Comparison of ENCODE assay signal across 24 cellular contexts in the genomic region with DNA sequence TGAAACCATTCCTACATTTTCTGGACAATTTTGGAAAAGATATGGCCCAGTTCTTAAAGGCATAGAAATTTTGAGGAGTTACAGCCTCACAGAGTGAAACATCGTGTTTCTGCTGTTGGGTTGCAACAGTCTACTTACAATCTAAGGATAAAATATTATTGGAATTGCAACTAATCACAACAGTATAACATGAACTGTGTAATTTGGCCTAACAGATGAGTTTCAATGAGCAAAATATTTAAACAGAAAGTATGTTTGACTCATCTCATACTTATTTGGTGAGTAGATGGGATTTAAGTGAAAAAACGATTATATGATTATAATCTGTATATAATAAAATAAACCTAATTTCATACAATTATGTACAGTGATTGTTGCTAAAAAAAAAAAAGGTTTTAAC.
A peak's percentile ranks its signal among the peaks of the same experiment; 100 is the strongest.
DNase-seq lines count a peak whose midpoint lies in the region; ATAC-seq, FAIRE-seq and TF ChIP-seq lines count a peak whose summit lies in the region.
"Had no signal": no experiment of that assay in that cellular context is flagged by ENCODE, and none has a peak within 500 bp of the region (broad histone marks: within the 10 kb centered on the region; RNA-seq: fewer than 3 reads in every experiment).

No MANE protein-coding gene starts in this region.

- H3K27me3 ChIP-seq in astrocyte (ENCODE audit: insufficient read depth, low read length), result no peaks in the 10 kb centered on the region
- no peaks in the 10 kb centered on the region for H3K27me3 ChIP-seq in foreskin keratinocyte
- H3K27me3 ChIP-seq: Peyer's patch, SJCRH30 had no signal

- H4K20me1 ChIP-seq in astrocyte (ENCODE audit: insufficient read depth, low read length), result no peaks in the 10 kb centered on the region

- H3K4me3 Mint-ChIP-seq in astrocyte (ENCODE audit: unreplicated experiment), result no peak overlapping the region
- no peak overlapping the region for H3K4me3 Mint-ChIP-seq in activated T-cell treated with anti-CD3 and anti-CD28 coated beads, Interleukin-2, amount 50 U/mL, for 4 hours
- H3K4me3 Mint-ChIP-seq: CD8-positive, alpha-beta memory T cell; HFFc6 had no signal

- TF ChIP-seq CTCF in astrocyte (IDR thresholded peaks at IDR 0.05; ENCODE audit: insufficient read depth, low read depth, low read length) (no peak), foreskin keratinocyte (conservative IDR thresholded peaks at IDR 0.05) (no peak)

- H3K36me3 Mint-ChIP-seq in astrocyte (ENCODE audit: low read depth, unreplicated experiment), result no peaks in the 10 kb centered on the region
- H3K36me3 Mint-ChIP-seq in activated T-cell treated with anti-CD3 and anti-CD28 coated beads, Interleukin-2, amount 50 U/mL, for 4 hours (ENCODE audit: insufficient read depth), result no peaks in the 10 kb centered on the region
- H3K36me3 Mint-ChIP-seq: CD8-positive, alpha-beta memory T cell had no signal

- H2AFZ ChIP-seq in astrocyte (ENCODE audit: low read depth, low read length), result no peak overlapping the region

- H3K27ac Mint-ChIP-seq in astrocyte (ENCODE audit: unreplicated experiment), result no peak overlapping the region
- H3K27ac Mint-ChIP-seq: CD8-positive, alpha-beta memory T cell; HFFc6 had no signal

- DNase-seq in ELR (ENCODE audit: low read depth) (peak; percentile 56), HTR-8/SVneo (ENCODE audit: insufficient read length, low spot score) (no peak), astrocyte (ENCODE audit: low read depth) (peak; percentile 23), foreskin keratinocyte (peak in 1 of 2 donors; percentile 48), NCI-H1092 treated with DMSO at 0.1 percent for 48 hours (lab: John Stamatoyannopoulos, UW) (no peak)
- no peak for DNase-seq in activated T-cell treated with anti-CD3 and anti-CD28 coated beads, Interleukin-2, amount 50 U/mL, for 4 hours
- DNase-seq: Calu3; CD8-positive, alpha-beta memory T cell; GF-D8; H7; HFFc6; Karpas-422; NCI-H1417; NCI-H1694 treated with DMSO at 0.1 percent for 48 hours; NCI-H2081 treated with DMSO at 0.1 percent for 48 hours; NCI-H2171 treated with DMSO at 0.1 percent for 48 hours; NCI-H524 treated with DMSO at 0.1 percent for 48 hours; NCI-H82; Peyer's patch; SJCRH30 had no signal

- no peaks in the 10 kb centered on the region for H3K4me1 Mint-ChIP-seq in astrocyte (ENCODE audit: low read depth, unreplicated experiment)
- H3K4me1 Mint-ChIP-seq in activated T-cell treated with anti-CD3 and anti-CD28 coated beads, Interleukin-2, amount 50 U/mL, for 4 hours (ENCODE audit: low read depth), result no peaks in the 10 kb centered on the region
- H3K4me1 Mint-ChIP-seq: CD8-positive, alpha-beta memory T cell had no signal

- ATAC-seq in foreskin keratinocyte, result peak; percentile 59
- ATAC-seq in activated T-cell treated with anti-CD3 and anti-CD28 coated beads, Interleukin-2, amount 50 U/mL, for 4 hours, result no peak
- no peak for ATAC-seq in HG03342 (IDR thresholded peaks at IDR 0.05; ENCODE audit: unreplicated experiment)
- ATAC-seq in GM18868 (IDR thresholded peaks at IDR 0.05; ENCODE audit: unreplicated experiment), result no peak

- H3K36me3 ChIP-seq in astrocyte (ENCODE audit: insufficient read depth, low read length), result no peaks in the 10 kb centered on the region
- H3K36me3 ChIP-seq: Peyer's patch, SJCRH30 had no signal

- no peaks in the 10 kb centered on the region for H3K27me3 Mint-ChIP-seq in astrocyte (ENCODE audit: low read depth, unreplicated experiment)
- H3K27me3 Mint-ChIP-seq in activated T-cell treated with anti-CD3 and anti-CD28 coated beads, Interleukin-2, amount 50 U/mL, for 4 hours (ENCODE audit: low read depth), result no peaks in the 10 kb centered on the region

- peak; percentile 9 for FAIRE-seq in HTR-8/SVneo (lab: Jason Lieb, UNC)
- FAIRE-seq in astrocyte (lab: Jason Lieb, UNC), result no peak
- FAIRE-seq: A204.1 had no signal

- no peak overlapping the region for H3K9ac ChIP-seq in astrocyte (ENCODE audit: low read length)

- no peaks in the 10 kb centered on the region for H3K79me2 ChIP-seq in astrocyte (ENCODE audit: insufficient read depth, low read length)

- H3K4me1 ChIP-seq in astrocyte (ENCODE audit: insufficient read depth, low read length), result no peaks in the 10 kb centered on the region
- peaks cover 25% of the 10 kb centered on the region for H3K4me1 ChIP-seq in foreskin keratinocyte
- H3K4me1 ChIP-seq: Peyer's patch, SJCRH30 had no signal

- no peak overlapping the region for H3K27ac ChIP-seq in astrocyte (ENCODE audit: low read depth, low read length)
- H3K27ac ChIP-seq in foreskin keratinocyte, result no peak overlapping the region
- H3K27ac ChIP-seq: C4-2B, Peyer's patch, SJCRH30 had no signal

- no peaks in the 10 kb centered on the region for H3K9me3 ChIP-seq in astrocyte (ENCODE audit: insufficient read depth, low read depth, low read length)
- H3K9me3 ChIP-seq: Peyer's patch, SJCRH30 had no signal

- H3K9me3 Mint-ChIP-seq in astrocyte (ENCODE audit: unreplicated experiment), result no peaks in the 10 kb centered on the region
- peaks cover 5% of the 10 kb centered on the region for H3K9me3 Mint-ChIP-seq in activated T-cell treated with anti-CD3 and anti-CD28 coated beads, Interleukin-2, amount 50 U/mL, for 4 hours

- H3K4me2 ChIP-seq in astrocyte (ENCODE audit: low read length), result no peak overlapping the region

- no peak overlapping the region for H3K4me3 ChIP-seq in astrocyte (ENCODE audit: insufficient read depth, low read depth, low read length)
- H3K4me3 ChIP-seq: Peyer's patch, SJCRH30 had no signal

Comparison
In these comparisons a context has a peak if more than half of its experiments do, and no peak if none do; other contexts are left out.
1. DNase-seq: peak in ELR (single experiment) and astrocyte (single experiment); none in HTR-8/SVneo (single experiment), activated T-cell treated with anti-CD3 and anti-CD28 coated beads, Interleukin-2, amount 50 U/mL, for 4 hours (single experiment) and NCI-H1092 treated with DMSO at 0.1 percent for 48 hours (single experiment).